Comparison of ENCODE assay signal across 9 cellular contexts in genomic region chrX:29662759-29663503, GRCh38.
DNase-seq lines count a peak whose midpoint lies in the region; ATAC-seq, FAIRE-seq and TF ChIP-seq lines count a peak whose summit lies in the region.
"Had no signal": no experiment of that assay in that cellular context is flagged by ENCODE, and none has a peak within 500 bp of the region (broad histone marks: within the 10 kb centered on the region; RNA-seq: fewer than 3 reads in every experiment).

No MANE protein-coding gene starts in this region.

- peak; percentile 19 to 49; a peak in 4 of 5 replicates for TF ChIP-seq RAD21 in A549 (conservative IDR thresholded peaks at IDR 0.05 in 1 of 2, IDR thresholded peaks at IDR 0.05 in 1 of 2)

- TF ChIP-seq CTCF in A549 (IDR thresholded peaks at IDR 0.05) (no peak), esophagus muscularis mucosa (IDR thresholded peaks at IDR 0.05) (no peak), psoas muscle (IDR thresholded peaks at IDR 0.05) (no peak)

- intact Hi-C loops in esophagus muscularis mucosa (cut with DNase I) (no loop called here), psoas muscle (cut with DNase I) (no loop called here)

- H3K4me3 ChIP-seq in A549 (peak overlapping the region; percentile 12; the same call in 1 of the 3 replicates), esophagus muscularis mucosa (no peak overlapping the region), psoas muscle (no peak overlapping the region)

- WGBS in A549 (ENCODE audit: missing lambda C conversion rate) = 0% methylated on average over 4 of the region's 4 CpGs
- WGBS in esophagus muscularis mucosa = 18% methylated on average over 4 of the region's 4 CpGs
- WGBS in psoas muscle, 3 donors = 46 to 70% (median 58%) methylated on average over 4 of the region's 4 CpGs

- TF ChIP-seq POLR2A in A549 (IDR thresholded peaks at IDR 0.05; ENCODE audit: low read length) = no peak
- TF ChIP-seq POLR2A in esophagus muscularis mucosa (IDR thresholded peaks at IDR 0.05; ENCODE audit: low read depth) = no peak

- H3K27me3 ChIP-seq in esophagus muscularis mucosa (no peaks in the 10 kb centered on the region), psoas muscle (ENCODE audit: insufficient read depth in 3 of 3, low read length in 2 of 3) (no peaks in the 10 kb centered on the region)

- CTCF ChIA-PET in A549 (lab: Yijun Ruan, JAX) = no interaction called here

- POLR2A ChIA-PET in A549 (lab: Yijun Ruan, JAX) = no interaction called here

- peaks cover 24% of the 10 kb centered on the region for H3K4me1 ChIP-seq in A549
- H3K4me1 ChIP-seq in esophagus muscularis mucosa = peaks cover 0 to 24% (median 16%) of the 10 kb centered on the region in 4 donors
- no peaks in the 10 kb centered on the region for H3K4me1 ChIP-seq in psoas muscle

- ATAC-seq in A549 = peak; percentile 96 to 98
- ATAC-seq in GM21381 (IDR thresholded peaks at IDR 0.05; ENCODE audit: unreplicated experiment) = peak; percentile 82
- no peak for ATAC-seq in psoas muscle

- H3K4me2 ChIP-seq in A549 = peak overlapping the region; percentile 95

- H3K9me3 ChIP-seq in A549 (no peaks in the 10 kb centered on the region), esophagus muscularis mucosa (no peaks in the 10 kb centered on the region), psoas muscle (no peaks in the 10 kb centered on the region)

- TF ChIP-seq EP300 in A549 (IDR thresholded peaks at IDR 0.05) = peak; percentile 76 to 89; a peak in 4 of 5 replicates
- TF ChIP-seq EP300 in esophagus muscularis mucosa (IDR thresholded peaks at IDR 0.05) = no peak

- H3K27ac ChIP-seq in A549 = peak overlapping the region; percentile 70 to 84
- peak overlapping the region; percentile 50 to 60 (median 58) for H3K27ac ChIP-seq in esophagus muscularis mucosa (replicated peaks in 1 of 4)
- H3K27ac ChIP-seq in substantia nigra (ENCODE audit: low read depth, low read length, poor library complexity, severe bottlenecking) = peak overlapping the region; percentile 76
- no peak overlapping the region for H3K27ac ChIP-seq in psoas muscle

- DNase-seq in A549 (ENCODE audit: low read depth in 1 of 2, low spot score in 1 of 2) (peak; percentile 71 to 98), HTR-8/SVneo (ENCODE audit: insufficient read length, low spot score) (peak; percentile 64), esophagus muscularis mucosa (ENCODE audit: extremely low spot score) (no peak), substantia nigra (lab: John Stamatoyannopoulos, UW) (peak in 3 of 49 donors; percentile 4 to 12 (median 7)), NCI-H146 treated with DMSO at 0.1 percent for 48 hours (lab: John Stamatoyannopoulos, UW; ENCODE audit: unreplicated experiment) (no peak), psoas muscle (no peak)
- no peak for DNase-seq in stimulated activated CD4-positive, alpha-beta T cell treated with anti-CD3 and anti-CD28 coated beads, Interleukin-4, amount 100 ng/mL, for 1 hour
- DNase-seq: DND-41 had no signal

- H3K36me3 ChIP-seq in esophagus muscularis mucosa (no peaks in the 10 kb centered on the region), psoas muscle (ENCODE audit: insufficient read depth in 1 of 2, low read depth in 1 of 2) (no peaks in the 10 kb centered on the region)

- peak; percentile 100 for FAIRE-seq in A549 (lab: Jason Lieb, UNC)
- FAIRE-seq in HTR-8/SVneo (lab: Jason Lieb, UNC) = peak; percentile 96

TF ChIP-seq in A549, 52 proteins besides CTCF, POLR2A, EP300 and RAD21 (continues in another document):
- TF ChIP-seq BCL3 (IDR thresholded peaks at IDR 0.05) = peak; percentile 84
- TF ChIP-seq FOSB (CRISPR knock-in tag; IDR thresholded peaks at IDR 0.05) = no peak
- TF ChIP-seq SMC3 (IDR thresholded peaks at IDR 0.05) = peak; percentile 44; the same call in 2 of the 3 replicates
- TF ChIP-seq CBX2 (IDR thresholded peaks at IDR 0.05; ENCODE audit: borderline replicate concordance, low read depth) = no peak
- TF ChIP-seq CHD4 (IDR thresholded peaks at IDR 0.05; ENCODE audit: borderline replicate concordance) = no peak
- no peak for TF ChIP-seq USF2 (IDR thresholded peaks at IDR 0.05)
- no peak for TF ChIP-seq MYC (IDR thresholded peaks at IDR 0.05; ENCODE audit: borderline replicate concordance, low read length)
- TF ChIP-seq GATA3 (IDR thresholded peaks at IDR 0.05; ENCODE audit: borderline replicate concordance) = peak; percentile 90
- TF ChIP-seq HOXB5 (CRISPR knock-in tag; IDR thresholded peaks at IDR 0.05) = no peak
- TF ChIP-seq RARB (CRISPR knock-in tag; IDR thresholded peaks at IDR 0.05) = peak; percentile 48
- no peak for TF ChIP-seq ZNF302 (CRISPR knock-in tag; IDR thresholded peaks at IDR 0.05)
- peak; percentile 67; the same call in 1 of the 2 replicates for TF ChIP-seq FOXS1 (CRISPR knock-in tag; IDR thresholded peaks at IDR 0.05)
- TF ChIP-seq CHD2 (IDR thresholded peaks at IDR 0.05; ENCODE audit: low read length, partially characterized antibody) = no peak
- no peak for TF ChIP-seq E2F6 (IDR thresholded peaks at IDR 0.05; ENCODE audit: borderline replicate concordance, low read depth)
- TF ChIP-seq JUNB (IDR thresholded peaks at IDR 0.05) = peak; percentile 99
- peak; percentile 51 for TF ChIP-seq NFE2L2 (conservative IDR thresholded peaks at IDR 0.05; ENCODE audit: low read length)
- TF ChIP-seq JUN (IDR thresholded peaks at IDR 0.05) = peak; percentile 86 to 91
- TF ChIP-seq HEYL (CRISPR knock-in tag; IDR thresholded peaks at IDR 0.05) = no peak
- TF ChIP-seq CBX8 (IDR thresholded peaks at IDR 0.05) = no peak
- TF ChIP-seq TP53 (CRISPR knock-in tag; IDR thresholded peaks at IDR 0.05) = no peak
- TF ChIP-seq ZSCAN20 (CRISPR knock-in tag; IDR thresholded peaks at IDR 0.05) = no peak
- peak; percentile 90 for TF ChIP-seq MAFK (IDR thresholded peaks at IDR 0.05; ENCODE audit: partially characterized antibody)
- no peak for TF ChIP-seq POLR2AphosphoS2 (conservative IDR thresholded peaks at IDR 0.05; ENCODE audit: low read length)
- TF ChIP-seq HDAC2 (IDR thresholded peaks at IDR 0.05) = no peak
- TF ChIP-seq ZC3H11A (IDR thresholded peaks at IDR 0.05) = no peak
- no peak for TF ChIP-seq ELK1 (IDR thresholded peaks at IDR 0.05; ENCODE audit: low read depth, low read length)
- 0 out of 2 replicates have a peak, but pooled peaks have one; percentile 28 for TF ChIP-seq HES2 (IDR thresholded peaks at IDR 0.05)
- no peak for TF ChIP-seq BHLHE40 (IDR thresholded peaks at IDR 0.05; ENCODE audit: low read depth, low read length)
- TF ChIP-seq RFX5 (IDR thresholded peaks at IDR 0.05) = no peak
- TF ChIP-seq SREBF2 (IDR thresholded peaks at IDR 0.05) = no peak
- TF ChIP-seq EHMT2 (IDR thresholded peaks at IDR 0.05; ENCODE audit: low read depth) = no peak
- no peak for TF ChIP-seq TFCP2L1 (CRISPR knock-in tag; IDR thresholded peaks at IDR 0.05)
- TF ChIP-seq EHF (CRISPR knock-in tag; IDR thresholded peaks at IDR 0.05) = no peak

Comparison
In these comparisons a context has a peak if more than half of its experiments do, and no peak if none do; other contexts are left out.
1. ATAC-seq: peak in A549 (2 of 2) and GM21381 (single experiment); none in psoas muscle (0 of 4).
2. DNase-seq: peak in A549 (2 of 2) and HTR-8/SVneo (single experiment); none in esophagus muscularis mucosa (single experiment), stimulated activated CD4-positive, alpha-beta T cell treated with anti-CD3 and anti-CD28 coated beads, Interleukin-4, amount 100 ng/mL, for 1 hour (single experiment), NCI-H146 treated with DMSO at 0.1 percent for 48 hours (single experiment) and psoas muscle (0 of 2).